ENCODE assay signal across 1 cellular context in the genomic region with DNA sequence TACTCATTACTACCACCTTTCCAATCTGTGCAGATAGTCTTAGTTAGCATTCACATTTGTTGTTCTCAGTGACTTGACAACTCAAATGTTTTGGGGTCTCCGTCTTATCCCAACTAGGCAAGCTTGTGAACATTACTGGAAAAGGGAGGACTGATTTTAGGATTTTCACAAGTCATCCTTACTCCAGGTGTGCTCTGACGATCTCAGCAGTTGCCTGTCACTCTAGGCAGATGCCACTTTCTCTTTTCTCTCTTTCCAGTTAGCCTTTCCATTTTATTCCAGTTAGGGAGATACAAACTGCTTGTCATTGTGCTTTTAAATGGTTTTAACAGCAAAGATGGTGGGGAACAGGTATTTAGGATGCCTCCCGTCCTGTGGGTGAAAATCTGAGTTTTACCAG.
TF ChIP-seq lines count a peak whose summit lies in the region.

No MANE protein-coding gene starts in this region.

TF ChIP-seq in liver, 16 proteins besides CTCF, POLR2A, EP300 and RAD21 (continued from another document):
- TF ChIP-seq, protein P1, sequence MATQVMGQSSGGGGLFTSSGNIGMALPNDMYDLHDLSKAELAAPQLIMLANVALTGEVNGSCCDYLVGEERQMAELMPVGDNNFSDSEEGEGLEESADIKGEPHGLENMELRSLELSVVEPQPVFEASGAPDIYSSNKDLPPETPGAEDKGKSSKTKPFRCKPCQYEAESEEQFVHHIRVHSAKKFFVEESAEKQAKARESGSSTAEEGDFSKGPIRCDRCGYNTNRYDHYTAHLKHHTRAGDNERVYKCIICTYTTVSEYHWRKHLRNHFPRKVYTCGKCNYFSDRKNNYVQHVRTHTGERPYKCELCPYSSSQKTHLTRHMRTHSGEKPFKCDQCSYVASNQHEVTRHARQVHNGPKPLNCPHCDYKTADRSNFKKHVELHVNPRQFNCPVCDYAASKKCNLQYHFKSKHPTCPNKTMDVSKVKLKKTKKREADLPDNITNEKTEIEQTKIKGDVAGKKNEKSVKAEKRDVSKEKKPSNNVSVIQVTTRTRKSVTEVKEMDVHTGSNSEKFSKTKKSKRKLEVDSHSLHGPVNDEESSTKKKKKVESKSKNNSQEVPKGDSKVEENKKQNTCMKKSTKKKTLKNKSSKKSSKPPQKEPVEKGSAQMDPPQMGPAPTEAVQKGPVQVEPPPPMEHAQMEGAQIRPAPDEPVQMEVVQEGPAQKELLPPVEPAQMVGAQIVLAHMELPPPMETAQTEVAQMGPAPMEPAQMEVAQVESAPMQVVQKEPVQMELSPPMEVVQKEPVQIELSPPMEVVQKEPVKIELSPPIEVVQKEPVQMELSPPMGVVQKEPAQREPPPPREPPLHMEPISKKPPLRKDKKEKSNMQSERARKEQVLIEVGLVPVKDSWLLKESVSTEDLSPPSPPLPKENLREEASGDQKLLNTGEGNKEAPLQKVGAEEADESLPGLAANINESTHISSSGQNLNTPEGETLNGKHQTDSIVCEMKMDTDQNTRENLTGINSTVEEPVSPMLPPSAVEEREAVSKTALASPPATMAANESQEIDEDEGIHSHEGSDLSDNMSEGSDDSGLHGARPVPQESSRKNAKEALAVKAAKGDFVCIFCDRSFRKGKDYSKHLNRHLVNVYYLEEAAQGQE (IDR thresholded peaks at IDR 0.05): no peak
- no peak for TF ChIP-seq FOXA1 (IDR thresholded peaks at IDR 0.05)
- no peak for TF ChIP-seq EGR1 (IDR thresholded peaks at IDR 0.05; ENCODE audit: low read depth in 2 of 2)
- TF ChIP-seq HNF4G (IDR thresholded peaks at IDR 0.05): no peak
- TF ChIP-seq JUND (IDR thresholded peaks at IDR 0.05): no peak
- TF ChIP-seq, protein P2, sequence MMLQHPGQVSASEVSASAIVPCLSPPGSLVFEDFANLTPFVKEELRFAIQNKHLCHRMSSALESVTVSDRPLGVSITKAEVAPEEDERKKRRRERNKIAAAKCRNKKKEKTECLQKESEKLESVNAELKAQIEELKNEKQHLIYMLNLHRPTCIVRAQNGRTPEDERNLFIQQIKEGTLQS (IDR thresholded peaks at IDR 0.05): no peak
- no peak for TF ChIP-seq GABPA (IDR thresholded peaks at IDR 0.05 in 1 of 2, conservative IDR thresholded peaks at IDR 0.05 in 1 of 2)
- TF ChIP-seq YY1 (IDR thresholded peaks at IDR 0.05): no peak
- TF ChIP-seq, protein P3, sequence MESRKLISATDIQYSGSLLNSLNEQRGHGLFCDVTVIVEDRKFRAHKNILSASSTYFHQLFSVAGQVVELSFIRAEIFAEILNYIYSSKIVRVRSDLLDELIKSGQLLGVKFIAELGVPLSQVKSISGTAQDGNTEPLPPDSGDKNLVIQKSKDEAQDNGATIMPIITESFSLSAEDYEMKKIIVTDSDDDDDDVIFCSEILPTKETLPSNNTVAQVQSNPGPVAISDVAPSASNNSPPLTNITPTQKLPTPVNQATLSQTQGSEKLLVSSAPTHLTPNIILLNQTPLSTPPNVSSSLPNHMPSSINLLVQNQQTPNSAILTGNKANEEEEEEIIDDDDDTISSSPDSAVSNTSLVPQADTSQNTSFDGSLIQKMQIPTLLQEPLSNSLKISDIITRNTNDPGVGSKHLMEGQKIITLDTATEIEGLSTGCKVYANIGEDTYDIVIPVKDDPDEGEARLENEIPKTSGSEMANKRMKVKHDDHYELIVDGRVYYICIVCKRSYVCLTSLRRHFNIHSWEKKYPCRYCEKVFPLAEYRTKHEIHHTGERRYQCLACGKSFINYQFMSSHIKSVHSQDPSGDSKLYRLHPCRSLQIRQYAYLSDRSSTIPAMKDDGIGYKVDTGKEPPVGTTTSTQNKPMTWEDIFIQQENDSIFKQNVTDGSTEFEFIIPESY (IDR thresholded peaks at IDR 0.05): no peak
- no peak for TF ChIP-seq NR2F2 (IDR thresholded peaks at IDR 0.05)
- no peak for TF ChIP-seq FOXA2 (IDR thresholded peaks at IDR 0.05)
- TF ChIP-seq, protein P4, sequence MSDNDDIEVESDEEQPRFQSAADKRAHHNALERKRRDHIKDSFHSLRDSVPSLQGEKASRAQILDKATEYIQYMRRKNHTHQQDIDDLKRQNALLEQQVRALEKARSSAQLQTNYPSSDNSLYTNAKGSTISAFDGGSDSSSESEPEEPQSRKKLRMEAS (IDR thresholded peaks at IDR 0.05): no peak
- no peak for TF ChIP-seq RXRA (IDR thresholded peaks at IDR 0.05)
- TF ChIP-seq SP1 (IDR thresholded peaks at IDR 0.05): no peak
